ENCODE assay signal across 1 cellular context in the genomic region with DNA sequence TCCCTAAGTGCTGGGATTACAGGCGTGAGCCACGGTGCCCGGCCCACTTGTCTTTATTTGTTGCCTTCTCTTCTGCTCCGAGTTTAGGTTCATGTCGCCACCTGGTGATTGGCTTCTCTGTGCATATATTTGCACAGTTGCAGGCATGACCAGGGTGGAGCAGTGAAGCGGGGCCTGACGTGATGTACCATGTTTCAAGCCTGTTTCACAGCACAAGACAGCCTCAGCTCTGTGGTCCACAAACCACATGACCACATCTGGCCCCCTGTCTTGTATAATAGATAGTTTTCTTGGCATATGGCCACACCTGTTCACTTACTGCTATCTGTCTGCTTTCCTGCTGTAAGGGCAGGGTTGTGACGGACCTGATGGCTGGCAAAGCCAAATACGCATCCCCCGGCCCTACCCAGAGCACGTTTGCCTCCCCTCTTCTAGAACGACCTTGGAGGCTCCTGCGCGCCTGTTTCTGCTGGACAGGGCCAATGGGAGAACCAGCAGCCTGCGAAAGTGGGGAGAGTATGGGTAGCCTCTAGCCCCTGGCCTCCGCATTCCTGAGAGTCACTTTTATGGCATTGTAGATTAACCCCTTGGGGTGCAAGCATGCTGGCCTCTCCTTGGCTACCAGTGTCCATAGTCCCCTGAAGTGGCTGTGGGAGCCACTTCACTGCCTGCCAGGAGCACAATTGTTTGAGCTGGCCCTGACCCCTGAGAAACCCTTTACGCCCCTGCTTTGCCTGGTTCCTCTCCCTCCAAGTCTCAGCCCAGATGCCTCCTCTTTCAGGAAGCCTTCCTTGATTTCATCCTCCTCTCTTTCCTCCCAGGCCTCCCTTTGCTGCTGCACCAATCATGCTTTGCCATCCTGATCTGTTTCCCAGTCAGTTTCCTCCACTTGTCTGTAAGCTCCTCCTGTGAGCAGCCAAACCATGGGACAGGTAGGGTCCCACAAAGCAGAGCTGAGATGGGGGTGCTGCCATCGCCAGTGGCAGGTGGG.
A peak's percentile ranks its signal among the peaks of the same experiment; 100 is the strongest.
TF ChIP-seq lines count a peak whose summit lies in the region.

No MANE protein-coding gene starts in this region.

TF ChIP-seq in IMR-90, 13 proteins besides CTCF, POLR2A, EP300 and RAD21 (continued from another document):
- TF ChIP-seq, protein P1, sequence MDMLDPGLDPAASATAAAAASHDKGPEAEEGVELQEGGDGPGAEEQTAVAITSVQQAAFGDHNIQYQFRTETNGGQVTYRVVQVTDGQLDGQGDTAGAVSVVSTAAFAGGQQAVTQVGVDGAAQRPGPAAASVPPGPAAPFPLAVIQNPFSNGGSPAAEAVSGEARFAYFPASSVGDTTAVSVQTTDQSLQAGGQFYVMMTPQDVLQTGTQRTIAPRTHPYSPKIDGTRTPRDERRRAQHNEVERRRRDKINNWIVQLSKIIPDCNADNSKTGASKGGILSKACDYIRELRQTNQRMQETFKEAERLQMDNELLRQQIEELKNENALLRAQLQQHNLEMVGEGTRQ (IDR thresholded peaks at IDR 0.05; ENCODE audit: low read depth, low read length), result no peak
- TF ChIP-seq SMC3 (IDR thresholded peaks at IDR 0.05; ENCODE audit: low read depth, low read length), result 0 out of 2 replicates have a peak, but pooled peaks have one; percentile 17
